ENCODE assay signal across 1 cellular context in the genomic region with DNA sequence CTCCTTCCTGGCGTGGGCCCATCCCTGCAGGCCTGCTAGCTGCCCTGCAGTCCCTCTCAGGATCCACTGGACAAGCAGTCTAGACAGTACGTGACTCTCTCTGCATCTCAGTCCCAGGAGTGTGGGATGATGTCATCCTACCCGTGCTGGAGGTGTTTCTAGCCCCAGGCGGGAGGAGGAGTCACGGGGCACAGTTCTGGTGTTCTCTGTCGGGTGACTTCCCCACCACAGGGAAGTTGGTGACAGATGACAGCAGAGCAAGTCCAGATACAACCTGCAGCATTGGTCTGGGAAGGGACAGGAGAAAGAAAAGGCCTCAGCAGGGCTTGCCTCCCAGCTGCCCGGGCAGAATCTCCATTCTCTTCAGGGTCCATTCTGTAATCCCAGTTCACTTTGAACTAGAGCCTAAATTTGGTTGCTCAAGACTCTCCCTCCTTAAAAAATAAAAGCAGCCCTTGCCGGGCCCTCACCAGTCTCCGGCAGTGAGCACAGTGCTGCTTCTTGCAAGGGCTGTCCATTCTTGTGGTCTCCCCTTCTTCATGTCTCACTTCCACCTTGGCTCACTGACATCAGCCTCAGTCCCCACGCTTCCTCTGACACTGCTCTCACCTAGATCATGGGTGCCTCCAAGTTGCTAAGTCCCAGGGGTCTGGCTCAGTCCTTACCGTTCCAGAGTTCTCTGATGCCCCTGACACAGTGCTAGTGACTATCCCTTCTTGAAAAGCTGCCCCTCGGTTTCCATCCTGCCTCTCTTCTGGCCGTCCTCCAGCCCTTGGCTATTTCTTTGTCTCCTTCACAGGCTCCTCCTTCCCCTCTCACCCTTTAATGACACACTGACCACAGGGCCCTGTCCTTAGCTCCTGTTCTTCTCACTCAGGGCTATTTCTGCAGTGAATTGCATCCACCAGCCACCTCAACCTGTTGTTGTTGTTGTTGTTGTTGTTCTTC.
TF ChIP-seq lines count a peak whose summit lies in the region.

No MANE protein-coding gene starts in this region.

TF ChIP-seq in HepG2, 621 proteins besides CTCF, POLR2A, EP300 and RAD21 (continued from another document and continues in another):
- TF ChIP-seq, protein P1, sequence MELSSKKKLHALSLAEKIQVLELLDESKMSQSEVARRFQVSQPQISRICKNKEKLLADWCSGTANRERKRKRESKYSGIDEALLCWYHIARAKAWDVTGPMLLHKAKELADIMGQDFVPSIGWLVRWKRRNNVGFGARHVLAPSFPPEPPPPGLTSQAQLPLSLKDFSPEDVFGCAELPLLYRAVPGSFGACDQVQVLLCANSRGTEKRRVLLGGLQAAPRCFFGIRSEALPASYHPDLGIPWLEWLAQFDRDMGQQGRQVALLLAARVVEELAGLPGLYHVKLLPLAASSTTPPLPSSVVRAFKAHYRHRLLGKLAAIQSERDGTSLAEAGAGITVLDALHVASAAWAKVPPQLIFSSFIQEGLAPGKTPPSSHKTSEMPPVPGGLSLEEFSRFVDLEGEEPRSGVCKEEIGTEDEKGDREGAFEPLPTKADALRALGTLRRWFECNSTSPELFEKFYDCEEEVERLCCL (CRISPR knock-in tag; IDR thresholded peaks at IDR 0.05; ENCODE audit: borderline replicate concordance), result peak; percentile 58; the same call in 1 of the 2 replicates
- TF ChIP-seq ZNF678 (CRISPR knock-in tag; IDR thresholded peaks at IDR 0.05) (no peak), ZZZ3 (CRISPR knock-in tag; IDR thresholded peaks at IDR 0.05; ENCODE audit: borderline replicate concordance) (peak; percentile 51; the same call in 1 of the 2 replicates), ZBTB3 (CRISPR knock-in tag; IDR thresholded peaks at IDR 0.05; ENCODE audit: borderline replicate concordance, low read depth) (no peak), PPARG (CRISPR knock-in tag; conservative IDR thresholded peaks at IDR 0.05) (no peak; the same call in 1 of the 2 replicates), ZSCAN22 (CRISPR knock-in tag; IDR thresholded peaks at IDR 0.05) (no peak), RXRA (CRISPR knock-in tag; IDR thresholded peaks at IDR 0.05) (peak; percentile 55; the same call in 1 of the 2 replicates), ZNF563 (CRISPR knock-in tag; IDR thresholded peaks at IDR 0.05) (0 out of 2 replicates have a peak, but pooled peaks have one; percentile 49), RELA (CRISPR knock-in tag; IDR thresholded peaks at IDR 0.05) (no peak), ZNF446 (CRISPR knock-in tag; IDR thresholded peaks at IDR 0.05) (no peak), ZBTB21 (CRISPR knock-in tag; IDR thresholded peaks at IDR 0.05) (peak; percentile 58; the same call in 1 of the 2 replicates), BHLHE40 (IDR thresholded peaks at IDR 0.05; ENCODE audit: low read length) (peak; percentile 96), TBX3 (IDR thresholded peaks at IDR 0.05; ENCODE audit: borderline replicate concordance) (peak; percentile 27; the same call in 1 of the 2 replicates), RXRB (CRISPR knock-in tag; IDR thresholded peaks at IDR 0.05; ENCODE audit: borderline replicate concordance) (peak; percentile 81), MIER3 (CRISPR knock-in tag; IDR thresholded peaks at IDR 0.05; ENCODE audit: borderline replicate concordance) (peak; percentile 40; the same call in 1 of the 2 replicates), ZNF12 (CRISPR knock-in tag; IDR thresholded peaks at IDR 0.05) (peak; percentile 53; the same call in 1 of the 2 replicates), ZBTB38 (CRISPR knock-in tag; IDR thresholded peaks at IDR 0.05) (peak; percentile 31; the same call in 1 of the 2 replicates), MXI1 (IDR thresholded peaks at IDR 0.05; ENCODE audit: borderline replicate concordance, low read depth, low read length) (peak; percentile 61; the same call in 1 of the 3 replicates), SKI (IDR thresholded peaks at IDR 0.05; ENCODE audit: partially characterized antibody) (peak; percentile 94), DPF2 (CRISPR knock-in tag; IDR thresholded peaks at IDR 0.05; ENCODE audit: borderline replicate concordance, low read depth) (peak; percentile 67; the same call in 1 of the 2 replicates), ZNF501 (CRISPR knock-in tag; IDR thresholded peaks at IDR 0.05) (peak; percentile 43; the same call in 1 of the 2 replicates), ZNF292 (CRISPR knock-in tag; IDR thresholded peaks at IDR 0.05; ENCODE audit: borderline replicate concordance, low read depth) (peak; percentile 81; the same call in 1 of the 2 replicates)
- TF ChIP-seq, protein P2, sequence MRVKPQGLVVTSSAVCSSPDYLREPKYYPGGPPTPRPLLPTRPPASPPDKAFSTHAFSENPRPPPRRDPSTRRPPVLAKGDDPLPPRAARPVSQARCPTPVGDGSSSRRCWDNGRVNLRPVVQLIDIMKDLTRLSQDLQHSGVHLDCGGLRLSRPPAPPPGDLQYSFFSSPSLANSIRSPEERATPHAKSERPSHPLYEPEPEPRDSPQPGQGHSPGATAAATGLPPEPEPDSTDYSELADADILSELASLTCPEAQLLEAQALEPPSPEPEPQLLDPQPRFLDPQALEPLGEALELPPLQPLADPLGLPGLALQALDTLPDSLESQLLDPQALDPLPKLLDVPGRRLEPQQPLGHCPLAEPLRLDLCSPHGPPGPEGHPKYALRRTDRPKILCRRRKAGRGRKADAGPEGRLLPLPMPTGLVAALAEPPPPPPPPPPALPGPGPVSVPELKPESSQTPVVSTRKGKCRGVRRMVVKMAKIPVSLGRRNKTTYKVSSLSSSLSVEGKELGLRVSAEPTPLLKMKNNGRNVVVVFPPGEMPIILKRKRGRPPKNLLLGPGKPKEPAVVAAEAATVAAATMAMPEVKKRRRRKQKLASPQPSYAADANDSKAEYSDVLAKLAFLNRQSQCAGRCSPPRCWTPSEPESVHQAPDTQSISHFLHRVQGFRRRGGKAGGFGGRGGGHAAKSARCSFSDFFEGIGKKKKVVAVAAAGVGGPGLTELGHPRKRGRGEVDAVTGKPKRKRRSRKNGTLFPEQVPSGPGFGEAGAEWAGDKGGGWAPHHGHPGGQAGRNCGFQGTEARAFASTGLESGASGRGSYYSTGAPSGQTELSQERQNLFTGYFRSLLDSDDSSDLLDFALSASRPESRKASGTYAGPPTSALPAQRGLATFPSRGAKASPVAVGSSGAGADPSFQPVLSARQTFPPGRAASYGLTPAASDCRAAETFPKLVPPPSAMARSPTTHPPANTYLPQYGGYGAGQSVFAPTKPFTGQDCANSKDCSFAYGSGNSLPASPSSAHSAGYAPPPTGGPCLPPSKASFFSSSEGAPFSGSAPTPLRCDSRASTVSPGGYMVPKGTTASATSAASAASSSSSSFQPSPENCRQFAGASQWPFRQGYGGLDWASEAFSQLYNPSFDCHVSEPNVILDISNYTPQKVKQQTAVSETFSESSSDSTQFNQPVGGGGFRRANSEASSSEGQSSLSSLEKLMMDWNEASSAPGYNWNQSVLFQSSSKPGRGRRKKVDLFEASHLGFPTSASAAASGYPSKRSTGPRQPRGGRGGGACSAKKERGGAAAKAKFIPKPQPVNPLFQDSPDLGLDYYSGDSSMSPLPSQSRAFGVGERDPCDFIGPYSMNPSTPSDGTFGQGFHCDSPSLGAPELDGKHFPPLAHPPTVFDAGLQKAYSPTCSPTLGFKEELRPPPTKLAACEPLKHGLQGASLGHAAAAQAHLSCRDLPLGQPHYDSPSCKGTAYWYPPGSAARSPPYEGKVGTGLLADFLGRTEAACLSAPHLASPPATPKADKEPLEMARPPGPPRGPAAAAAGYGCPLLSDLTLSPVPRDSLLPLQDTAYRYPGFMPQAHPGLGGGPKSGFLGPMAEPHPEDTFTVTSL (CRISPR knock-in tag; IDR thresholded peaks at IDR 0.05; ENCODE audit: borderline replicate concordance), result 0 out of 2 replicates have a peak, but pooled peaks have one; percentile 24
- TF ChIP-seq, protein P3, sequence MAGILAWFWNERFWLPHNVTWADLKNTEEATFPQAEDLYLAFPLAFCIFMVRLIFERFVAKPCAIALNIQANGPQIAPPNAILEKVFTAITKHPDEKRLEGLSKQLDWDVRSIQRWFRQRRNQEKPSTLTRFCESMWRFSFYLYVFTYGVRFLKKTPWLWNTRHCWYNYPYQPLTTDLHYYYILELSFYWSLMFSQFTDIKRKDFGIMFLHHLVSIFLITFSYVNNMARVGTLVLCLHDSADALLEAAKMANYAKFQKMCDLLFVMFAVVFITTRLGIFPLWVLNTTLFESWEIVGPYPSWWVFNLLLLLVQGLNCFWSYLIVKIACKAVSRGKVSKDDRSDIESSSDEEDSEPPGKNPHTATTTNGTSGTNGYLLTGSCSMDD (CRISPR knock-in tag; IDR thresholded peaks at IDR 0.05), result no peak
- TF ChIP-seq, protein P4, sequence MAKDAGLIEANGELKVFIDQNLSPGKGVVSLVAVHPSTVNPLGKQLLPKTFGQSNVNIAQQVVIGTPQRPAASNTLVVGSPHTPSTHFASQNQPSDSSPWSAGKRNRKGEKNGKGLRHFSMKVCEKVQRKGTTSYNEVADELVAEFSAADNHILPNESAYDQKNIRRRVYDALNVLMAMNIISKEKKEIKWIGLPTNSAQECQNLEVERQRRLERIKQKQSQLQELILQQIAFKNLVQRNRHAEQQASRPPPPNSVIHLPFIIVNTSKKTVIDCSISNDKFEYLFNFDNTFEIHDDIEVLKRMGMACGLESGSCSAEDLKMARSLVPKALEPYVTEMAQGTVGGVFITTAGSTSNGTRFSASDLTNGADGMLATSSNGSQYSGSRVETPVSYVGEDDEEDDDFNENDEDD (CRISPR knock-in tag; IDR thresholded peaks at IDR 0.05; ENCODE audit: borderline replicate concordance), result peak; percentile 57; the same call in 1 of the 2 replicates
- TF ChIP-seq, protein P5, sequence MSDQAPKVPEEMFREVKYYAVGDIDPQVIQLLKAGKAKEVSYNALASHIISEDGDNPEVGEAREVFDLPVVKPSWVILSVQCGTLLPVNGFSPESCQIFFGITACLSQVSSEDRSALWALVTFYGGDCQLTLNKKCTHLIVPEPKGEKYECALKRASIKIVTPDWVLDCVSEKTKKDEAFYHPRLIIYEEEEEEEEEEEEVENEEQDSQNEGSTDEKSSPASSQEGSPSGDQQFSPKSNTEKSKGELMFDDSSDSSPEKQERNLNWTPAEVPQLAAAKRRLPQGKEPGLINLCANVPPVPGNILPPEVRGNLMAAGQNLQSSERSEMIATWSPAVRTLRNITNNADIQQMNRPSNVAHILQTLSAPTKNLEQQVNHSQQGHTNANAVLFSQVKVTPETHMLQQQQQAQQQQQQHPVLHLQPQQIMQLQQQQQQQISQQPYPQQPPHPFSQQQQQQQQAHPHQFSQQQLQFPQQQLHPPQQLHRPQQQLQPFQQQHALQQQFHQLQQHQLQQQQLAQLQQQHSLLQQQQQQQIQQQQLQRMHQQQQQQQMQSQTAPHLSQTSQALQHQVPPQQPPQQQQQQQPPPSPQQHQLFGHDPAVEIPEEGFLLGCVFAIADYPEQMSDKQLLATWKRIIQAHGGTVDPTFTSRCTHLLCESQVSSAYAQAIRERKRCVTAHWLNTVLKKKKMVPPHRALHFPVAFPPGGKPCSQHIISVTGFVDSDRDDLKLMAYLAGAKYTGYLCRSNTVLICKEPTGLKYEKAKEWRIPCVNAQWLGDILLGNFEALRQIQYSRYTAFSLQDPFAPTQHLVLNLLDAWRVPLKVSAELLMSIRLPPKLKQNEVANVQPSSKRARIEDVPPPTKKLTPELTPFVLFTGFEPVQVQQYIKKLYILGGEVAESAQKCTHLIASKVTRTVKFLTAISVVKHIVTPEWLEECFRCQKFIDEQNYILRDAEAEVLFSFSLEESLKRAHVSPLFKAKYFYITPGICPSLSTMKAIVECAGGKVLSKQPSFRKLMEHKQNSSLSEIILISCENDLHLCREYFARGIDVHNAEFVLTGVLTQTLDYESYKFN (CRISPR knock-in tag; conservative IDR thresholded peaks at IDR 0.05), result peak; percentile 82
- TF ChIP-seq, protein P6, sequence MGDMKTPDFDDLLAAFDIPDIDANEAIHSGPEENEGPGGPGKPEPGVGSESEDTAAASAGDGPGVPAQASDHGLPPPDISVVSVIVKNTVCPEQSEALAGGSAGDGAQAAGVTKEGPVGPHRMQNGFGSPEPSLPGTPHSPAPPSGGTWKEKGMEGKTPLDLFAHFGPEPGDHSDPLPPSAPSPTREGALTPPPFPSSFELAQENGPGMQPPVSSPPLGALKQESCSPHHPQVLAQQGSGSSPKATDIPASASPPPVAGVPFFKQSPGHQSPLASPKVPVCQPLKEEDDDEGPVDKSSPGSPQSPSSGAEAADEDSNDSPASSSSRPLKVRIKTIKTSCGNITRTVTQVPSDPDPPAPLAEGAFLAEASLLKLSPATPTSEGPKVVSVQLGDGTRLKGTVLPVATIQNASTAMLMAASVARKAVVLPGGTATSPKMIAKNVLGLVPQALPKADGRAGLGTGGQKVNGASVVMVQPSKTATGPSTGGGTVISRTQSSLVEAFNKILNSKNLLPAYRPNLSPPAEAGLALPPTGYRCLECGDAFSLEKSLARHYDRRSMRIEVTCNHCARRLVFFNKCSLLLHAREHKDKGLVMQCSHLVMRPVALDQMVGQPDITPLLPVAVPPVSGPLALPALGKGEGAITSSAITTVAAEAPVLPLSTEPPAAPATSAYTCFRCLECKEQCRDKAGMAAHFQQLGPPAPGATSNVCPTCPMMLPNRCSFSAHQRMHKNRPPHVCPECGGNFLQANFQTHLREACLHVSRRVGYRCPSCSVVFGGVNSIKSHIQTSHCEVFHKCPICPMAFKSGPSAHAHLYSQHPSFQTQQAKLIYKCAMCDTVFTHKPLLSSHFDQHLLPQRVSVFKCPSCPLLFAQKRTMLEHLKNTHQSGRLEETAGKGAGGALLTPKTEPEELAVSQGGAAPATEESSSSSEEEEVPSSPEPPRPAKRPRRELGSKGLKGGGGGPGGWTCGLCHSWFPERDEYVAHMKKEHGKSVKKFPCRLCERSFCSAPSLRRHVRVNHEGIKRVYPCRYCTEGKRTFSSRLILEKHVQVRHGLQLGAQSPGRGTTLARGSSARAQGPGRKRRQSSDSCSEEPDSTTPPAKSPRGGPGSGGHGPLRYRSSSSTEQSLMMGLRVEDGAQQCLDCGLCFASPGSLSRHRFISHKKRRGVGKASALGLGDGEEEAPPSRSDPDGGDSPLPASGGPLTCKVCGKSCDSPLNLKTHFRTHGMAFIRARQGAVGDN (CRISPR knock-in tag; IDR thresholded peaks at IDR 0.05), result peak; percentile 96
- TF ChIP-seq, protein P7, sequence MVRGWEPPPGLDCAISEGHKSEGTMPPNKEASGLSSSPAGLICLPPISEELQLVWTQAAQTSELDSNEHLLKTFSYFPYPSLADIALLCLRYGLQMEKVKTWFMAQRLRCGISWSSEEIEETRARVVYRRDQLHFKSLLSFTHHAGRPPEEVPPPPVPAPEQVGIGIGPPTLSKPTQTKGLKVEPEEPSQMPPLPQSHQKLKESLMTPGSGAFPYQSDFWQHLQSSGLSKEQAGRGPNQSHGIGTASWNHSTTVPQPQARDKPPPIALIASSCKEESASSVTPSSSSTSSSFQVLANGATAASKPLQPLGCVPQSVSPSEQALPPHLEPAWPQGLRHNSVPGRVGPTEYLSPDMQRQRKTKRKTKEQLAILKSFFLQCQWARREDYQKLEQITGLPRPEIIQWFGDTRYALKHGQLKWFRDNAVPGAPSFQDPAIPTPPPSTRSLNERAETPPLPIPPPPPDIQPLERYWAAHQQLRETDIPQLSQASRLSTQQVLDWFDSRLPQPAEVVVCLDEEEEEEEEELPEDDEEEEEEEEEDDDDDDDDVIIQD (CRISPR knock-in tag; IDR thresholded peaks at IDR 0.05; ENCODE audit: low read depth), result peak; percentile 57
- TF ChIP-seq, protein P8, sequence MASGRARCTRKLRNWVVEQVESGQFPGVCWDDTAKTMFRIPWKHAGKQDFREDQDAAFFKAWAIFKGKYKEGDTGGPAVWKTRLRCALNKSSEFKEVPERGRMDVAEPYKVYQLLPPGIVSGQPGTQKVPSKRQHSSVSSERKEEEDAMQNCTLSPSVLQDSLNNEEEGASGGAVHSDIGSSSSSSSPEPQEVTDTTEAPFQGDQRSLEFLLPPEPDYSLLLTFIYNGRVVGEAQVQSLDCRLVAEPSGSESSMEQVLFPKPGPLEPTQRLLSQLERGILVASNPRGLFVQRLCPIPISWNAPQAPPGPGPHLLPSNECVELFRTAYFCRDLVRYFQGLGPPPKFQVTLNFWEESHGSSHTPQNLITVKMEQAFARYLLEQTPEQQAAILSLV (CRISPR knock-in tag; IDR thresholded peaks at IDR 0.05; ENCODE audit: borderline replicate concordance), result 0 out of 2 replicates have a peak, but pooled peaks have one; percentile 19
